Comparison of ENCODE assay signal across 9 cellular contexts in genomic region chr2:68357608-68358337, GRCh38. TPM values are rescaled to one million over a fixed set of nuclear protein-coding genes. Genes with fewer than 3 reads are reported as not detected.
A peak's percentile ranks its signal among the peaks of the same experiment; 100 is the strongest.
DNase-seq lines count a peak whose midpoint lies in the region; ATAC-seq and TF ChIP-seq lines count a peak whose summit lies in the region.
"Had no signal": no experiment of that assay in that cellular context is flagged by ENCODE, and none has a peak within 500 bp of the region (broad histone marks: within the 10 kb centered on the region; RNA-seq: fewer than 3 reads in every experiment).

No MANE protein-coding gene starts in this region.

- intact Hi-C loops in mucosa of descending colon (cut with DNase I, micrococcal nuclease), result no loop called here
- intact Hi-C loops in activated CD4-positive, alpha-beta T cell treated with anti-CD3 and anti-CD28 coated beads, Interleukin-2, amount 10 ng/mL, durations not matched to agents 24 days and 14 days (cut with micrococcal nuclease), result no loop called here

- no peaks in the 10 kb centered on the region for H3K36me3 Mint-ChIP-seq in activated CD4-positive, alpha-beta T cell treated with anti-CD3 and anti-CD28 coated beads, Interleukin-2, amount 10 ng/mL, durations not matched to agents 24 days and 14 days (ENCODE audit: low read depth)

- peak; percentile 74 for ATAC-seq in GM19328 (IDR thresholded peaks at IDR 0.05; ENCODE audit: unreplicated experiment)
- peak; percentile 61 for ATAC-seq in HG03354 (IDR thresholded peaks at IDR 0.05; ENCODE audit: poor library complexity, severe bottlenecking, unreplicated experiment)
- ATAC-seq in mucosa of descending colon, result peak; percentile 48

- DNase-seq in D341Med (ENCODE audit: low spot score) (peak; percentile 67), NOMO-1 (lab: John Stamatoyannopoulos, UW; ENCODE audit: unreplicated experiment in 2 of 2) (peak; percentile 40 to 59), ecto neural progenitor cell (ENCODE audit: low spot score) (peak; percentile 53), mucosa of descending colon (peak in 1 of 3 donors; percentile 41)
- no peak for DNase-seq in activated CD4-positive, alpha-beta T cell treated with anti-CD3 and anti-CD28 coated beads, Interleukin-2, amount 10 ng/mL, durations not matched to agents 24 days and 14 days
- no peak for DNase-seq in activated CD8-positive, alpha-beta memory T cell treated with anti-CD3 and anti-CD28 coated beads for 24 hours

- peaks cover 11% of the 10 kb centered on the region for H3K27me3 Mint-ChIP-seq in activated CD4-positive, alpha-beta T cell treated with anti-CD3 and anti-CD28 coated beads, Interleukin-2, amount 10 ng/mL, durations not matched to agents 24 days and 14 days

- H3K36me3 ChIP-seq in mucosa of descending colon (ENCODE audit: low read depth), result no peaks in the 10 kb centered on the region
- H3K36me3 ChIP-seq: ovary had no signal

- no peaks in the 10 kb centered on the region for H3K4me1 ChIP-seq in mucosa of descending colon (ENCODE audit: low read depth)

- H3K27ac Mint-ChIP-seq in activated CD4-positive, alpha-beta T cell treated with anti-CD3 and anti-CD28 coated beads, Interleukin-2, amount 10 ng/mL, durations not matched to agents 24 days and 14 days, result no peak overlapping the region

- no peaks in the 10 kb centered on the region for H3K9me3 ChIP-seq in mucosa of descending colon
- H3K9me3 ChIP-seq: ovary had no signal

- H3K9me3 Mint-ChIP-seq in activated CD4-positive, alpha-beta T cell treated with anti-CD3 and anti-CD28 coated beads, Interleukin-2, amount 10 ng/mL, durations not matched to agents 24 days and 14 days, result no peaks in the 10 kb centered on the region

- TF ChIP-seq CTCF in mucosa of descending colon (IDR thresholded peaks at IDR 0.05), result no peak

- H3K4me3 ChIP-seq in mucosa of descending colon, result no peak overlapping the region
- H3K4me3 ChIP-seq: ovary had no signal

- no peak overlapping the region for H3K4me3 Mint-ChIP-seq in activated CD4-positive, alpha-beta T cell treated with anti-CD3 and anti-CD28 coated beads, Interleukin-2, amount 10 ng/mL, durations not matched to agents 24 days and 14 days

- H3K4me1 Mint-ChIP-seq in activated CD4-positive, alpha-beta T cell treated with anti-CD3 and anti-CD28 coated beads, Interleukin-2, amount 10 ng/mL, durations not matched to agents 24 days and 14 days, result peaks cover 7% of the 10 kb centered on the region

RNA-seq across cellular contexts. Expression of gene PLEK, which starts 7.3 kb away (rescaled TPM):
- 10 to 100 TPM in 2 of 3 donors, 1 to 10 TPM in 1; 4.8 to 16.0 (median 13.8) TPM for total RNA-seq in mucosa of descending colon
- 0.26 and 0.62 TPM in 2 replicates for total RNA-seq in activated CD4-positive, alpha-beta T cell treated with anti-CD3 and anti-CD28 coated beads, Interleukin-2, amount 10 ng/mL, durations not matched to agents 24 days and 14 days

RNA-seq across cellular contexts. Expression of gene CNRIP1, which starts 38.0 kb away (rescaled TPM):
- 10 to 100 TPM in 1 of 3 donors, 1 to 10 TPM in 2; 4.1 to 20.0 (median 6.2) TPM for total RNA-seq in mucosa of descending colon
- not detected in 2 replicates for total RNA-seq in activated CD4-positive, alpha-beta T cell treated with anti-CD3 and anti-CD28 coated beads, Interleukin-2, amount 10 ng/mL, durations not matched to agents 24 days and 14 days

Comparison
In these comparisons a context has a peak if more than half of its experiments do, and no peak if none do; other contexts are left out.
1. DNase-seq: peak in D341Med (single experiment), NOMO-1 (2 of 2) and ecto neural progenitor cell (single experiment); none in activated CD4-positive, alpha-beta T cell treated with anti-CD3 and anti-CD28 coated beads, Interleukin-2, amount 10 ng/mL, durations not matched to agents 24 days and 14 days (single experiment) and activated CD8-positive, alpha-beta memory T cell treated with anti-CD3 and anti-CD28 coated beads for 24 hours (single experiment).
2. Peak in every context shown above with its lines, with median percentiles within 50 percentile points of each other: ATAC-seq.